In genomic region chr6:160883560-160883959, GRCh38 we compare ENCODE assay signal across 19 cellular contexts.
"Had no signal": no experiment of that assay in that cellular context is flagged by ENCODE, and none has a peak within 500 bp of the region (broad histone marks: within the 10 kb centered on the region; RNA-seq: fewer than 3 reads in every experiment).

No MANE protein-coding gene starts in this region.

- FAIRE-seq: astrocyte, endothelial cell of umbilical vein, kidney had no signal

- ATAC-seq: activated CD4-positive, alpha-beta T cell treated with anti-CD3 and anti-CD28 coated beads for 36 hours; left lobe of liver; T-helper 17 cell had no signal

- DNase-seq: activated CD4-positive, alpha-beta T cell treated with anti-CD3 and anti-CD28 coated beads for 36 hours; activated CD4-positive, alpha-beta T cell treated with anti-CD3 and anti-CD28 coated beads, Interleukin-2, amount 50 U/mL, for 48 hours; activated gamma-delta T cell; cortex of kidney; esophagus squamous epithelium; kidney; nephron progenitor cell; occipital lobe; posterior cingulate gyrus; retina; stimulated activated CD8-positive, alpha-beta memory T cell treated with anti-CD3 and anti-CD28 coated beads, Interleukin-4, amount 100 ng/mL, for 48 hours; stimulated activated naive CD4-positive, alpha-beta T cell; T-helper 17 cell had no signal

- H3K36me3 ChIP-seq: breast epithelium, esophagus squamous epithelium had no signal

- H3K4me2 ChIP-seq: hepatocyte had no signal

- H3K27me3 ChIP-seq: breast epithelium, esophagus squamous epithelium, hepatocyte had no signal

- H3K79me2 ChIP-seq: hepatocyte had no signal

- H2AFZ ChIP-seq: hepatocyte had no signal

- H3K9me3 ChIP-seq: breast epithelium, esophagus squamous epithelium had no signal

- H3K4me1 ChIP-seq: breast epithelium, esophagus squamous epithelium had no signal

- H3K27ac ChIP-seq: breast epithelium, esophagus squamous epithelium, hepatocyte had no signal

- H3K4me3 ChIP-seq: breast epithelium, esophagus squamous epithelium, hepatocyte, lung had no signal
